1 cellular context compared by ENCODE assay signal in genomic region chr2:215407596-215408264, GRCh38.
TF ChIP-seq lines count a peak whose summit lies in the region.

No MANE protein-coding gene starts in this region.

TF ChIP-seq in IMR-90, 13 proteins besides CTCF, POLR2A, EP300 and RAD21 (continued from another document):
- TF ChIP-seq NFE2L2 (IDR thresholded peaks at IDR 0.05; ENCODE audit: low read depth, low read length) (no peak), MAFK (IDR thresholded peaks at IDR 0.05; ENCODE audit: low read depth, low read length) (no peak), ELK1 (IDR thresholded peaks at IDR 0.05; ENCODE audit: borderline replicate concordance, low read depth, low read length) (no peak), CEBPB (IDR thresholded peaks at IDR 0.05; ENCODE audit: low read depth, low read length) (no peak), RFX5 (IDR thresholded peaks at IDR 0.05; ENCODE audit: low read depth, low read length) (no peak), FOS (IDR thresholded peaks at IDR 0.05; ENCODE audit: low read depth, low read length) (no peak), SMC3 (IDR thresholded peaks at IDR 0.05; ENCODE audit: low read depth, low read length) (no peak), MXI1 (IDR thresholded peaks at IDR 0.05; ENCODE audit: borderline replicate concordance, low read depth, low read length) (no peak)
TF ChIP-seq in IMR-90: peak in this region for 0.
